8 cellular contexts compared by ENCODE assay signal in genomic region chr17:35315283-35315682, GRCh38. TPM values are rescaled to one million over a fixed set of nuclear protein-coding genes. Genes with fewer than 3 reads are reported as not detected.
DNase-seq lines count a peak whose midpoint lies in the region; ATAC-seq and TF ChIP-seq lines count a peak whose summit lies in the region.
"Had no signal": no experiment of that assay in that cellular context is flagged by ENCODE, and none has a peak within 500 bp of the region (broad histone marks: within the 10 kb centered on the region; RNA-seq: fewer than 3 reads in every experiment).

No MANE protein-coding gene starts in this region.

- H3K27me3 ChIP-seq in left ventricle myocardium inferior (ENCODE audit: low read depth): no peaks in the 10 kb centered on the region

- TF ChIP-seq CTCF in HEK293 (tag by site-specific recombination; IDR thresholded peaks at IDR 0.05): no peak
- no peak for TF ChIP-seq CTCF in left ventricle myocardium inferior (IDR thresholded peaks at IDR 0.05; ENCODE audit: borderline replicate concordance)

- CTCF ChIA-PET in HEK293 (lab: Yijun Ruan, JAX): interaction anchor here (0.6 to 11.4 kb wide), 4 partner anchors 212 to 473 kb away, joined by 3 to 236 read pairs (median 4); partner anchors contain the start of gene SLFN12L

- no peak for ATAC-seq in GM21529 (IDR thresholded peaks at IDR 0.05; ENCODE audit: unreplicated experiment)

- H3K9me3 ChIP-seq in HEK293 (ENCODE audit: control insufficient read depth, insufficient read depth, low read depth, low read length) (no peaks in the 10 kb centered on the region), left ventricle myocardium inferior (replicated peaks) (no peaks in the 10 kb centered on the region)

- no peak overlapping the region for H3K4me3 ChIP-seq in HEK293 (ENCODE audit: low read depth, low read length)
- no peak overlapping the region for H3K4me3 ChIP-seq in left ventricle myocardium inferior

- H3K4me1 ChIP-seq in HEK293 (ENCODE audit: control insufficient read depth, insufficient read depth, low read length) (no peaks in the 10 kb centered on the region), left ventricle myocardium inferior (peaks cover 37% of the 10 kb centered on the region)

- no peak overlapping the region for H3K27ac Mint-ChIP-seq in activated T-helper 1 cell treated with anti-CD3 and anti-CD28 coated beads, Interleukin-12 subunit alpha, Interleukin-12 subunit beta, Interleukin-2, Interleukin-4 antibody, amounts not matched to agents 30 ng/mL and 10 ng/mL and 1 ng/mL, durations not matched to agents 14 hours and 24 hours and 36 hours

- no peaks in the 10 kb centered on the region for H3K9me3 Mint-ChIP-seq in activated T-helper 1 cell treated with anti-CD3 and anti-CD28 coated beads, Interleukin-12 subunit alpha, Interleukin-12 subunit beta, Interleukin-2, Interleukin-4 antibody, amounts not matched to agents 30 ng/mL and 10 ng/mL and 1 ng/mL, durations not matched to agents 14 hours and 24 hours and 36 hours

- H3K36me3 Mint-ChIP-seq in activated T-helper 1 cell treated with anti-CD3 and anti-CD28 coated beads, Interleukin-12 subunit alpha, Interleukin-12 subunit beta, Interleukin-2, Interleukin-4 antibody, amounts not matched to agents 30 ng/mL and 10 ng/mL and 1 ng/mL, durations not matched to agents 14 hours and 24 hours and 36 hours (ENCODE audit: low read depth): peaks cover 4% of the 10 kb centered on the region

- H3K27me3 Mint-ChIP-seq in activated T-helper 1 cell treated with anti-CD3 and anti-CD28 coated beads, Interleukin-12 subunit alpha, Interleukin-12 subunit beta, Interleukin-2, Interleukin-4 antibody, amounts not matched to agents 30 ng/mL and 10 ng/mL and 1 ng/mL, durations not matched to agents 14 hours and 24 hours and 36 hours (ENCODE audit: insufficient read depth): no peaks in the 10 kb centered on the region

- intact Hi-C loops in activated T-helper 1 cell treated with anti-CD3 and anti-CD28 coated beads, Interleukin-12 subunit alpha, Interleukin-12 subunit beta, Interleukin-2, Interleukin-4 antibody, amounts not matched to agents 30 ng/mL and 10 ng/mL and 1 ng/mL, durations not matched to agents 14 hours and 24 hours and 36 hours (cut with micrococcal nuclease): no loop called here
- intact Hi-C loops in left ventricle myocardium inferior (cut with micrococcal nuclease): no loop called here

- POLR2A ChIA-PET in HEK293 (lab: Yijun Ruan, JAX): no interaction called here

- H3K27ac ChIP-seq in HEK293 (ENCODE audit: extremely low read depth, low read depth, low read length): no peak overlapping the region
- H3K27ac ChIP-seq in left ventricle myocardium inferior (replicated peaks): peak overlapping the region; percentile 88

- DNase-seq in activated T-helper 1 cell treated with anti-CD3 and anti-CD28 coated beads, Interleukin-12 subunit alpha, Interleukin-12 subunit beta, Interleukin-2, Interleukin-4 antibody, amounts not matched to agents 30 ng/mL and 10 ng/mL and 1 ng/mL, durations not matched to agents 14 hours and 24 hours and 36 hours (ENCODE audit: low spot score): no peak
- DNase-seq in left ventricle myocardium inferior (no peak), stromal cell of bone marrow (ENCODE audit: low read depth) (peak; percentile 90), nucleus accumbens (lab: John Stamatoyannopoulos, UW) (no peak), HuH-7.5 (ENCODE audit: low spot score) (no peak)
- DNase-seq: midbrain had no signal

- peaks cover 50% of the 10 kb centered on the region for H3K4me1 Mint-ChIP-seq in activated T-helper 1 cell treated with anti-CD3 and anti-CD28 coated beads, Interleukin-12 subunit alpha, Interleukin-12 subunit beta, Interleukin-2, Interleukin-4 antibody, amounts not matched to agents 30 ng/mL and 10 ng/mL and 1 ng/mL, durations not matched to agents 14 hours and 24 hours and 36 hours (ENCODE audit: low read depth)

- peak overlapping the region; percentile 48 for H3K4me3 Mint-ChIP-seq in activated T-helper 1 cell treated with anti-CD3 and anti-CD28 coated beads, Interleukin-12 subunit alpha, Interleukin-12 subunit beta, Interleukin-2, Interleukin-4 antibody, amounts not matched to agents 30 ng/mL and 10 ng/mL and 1 ng/mL, durations not matched to agents 14 hours and 24 hours and 36 hours

- H3K36me3 ChIP-seq in HEK293 (ENCODE audit: control insufficient read depth in 2 of 2, insufficient read depth in 1 of 2, low read length in 2 of 2) (no peaks in the 10 kb centered on the region), left ventricle myocardium inferior (no peaks in the 10 kb centered on the region)

TF ChIP-seq in HEK293, 187 proteins besides CTCF, POLR2A, EP300 and RAD21 (continues in another document):
- TF ChIP-seq ZBTB20 (tag by site-specific recombination; IDR thresholded peaks at IDR 0.05) (no peak), TSHZ1 (tag by site-specific recombination; IDR thresholded peaks at IDR 0.05; ENCODE audit: borderline replicate concordance) (no peak), ZNF555 (tag by site-specific recombination; conservative IDR thresholded peaks at IDR 0.05) (no peak), GFI1B (tag by site-specific recombination; IDR thresholded peaks at IDR 0.05) (no peak), ZBTB6 (tag by site-specific recombination; IDR thresholded peaks at IDR 0.05) (no peak), ZNF433 (tag by site-specific recombination; IDR thresholded peaks at IDR 0.05; ENCODE audit: low read depth) (no peak), SALL2 (tag by site-specific recombination; IDR thresholded peaks at IDR 0.05; ENCODE audit: borderline replicate concordance) (no peak), PATZ1 (tag by site-specific recombination; IDR thresholded peaks at IDR 0.05) (no peak), ZNF449 (tag by site-specific recombination; IDR thresholded peaks at IDR 0.05) (peak; percentile 36; the same call in 1 of the 2 replicates), KLF1 (tag by site-specific recombination; IDR thresholded peaks at IDR 0.05) (no peak)

RNA-seq across cellular contexts. Expression of gene SLFN11, which starts 58.1 kb away (rescaled TPM):
- total RNA-seq in activated T-helper 1 cell treated with anti-CD3 and anti-CD28 coated beads, Interleukin-12 subunit alpha, Interleukin-12 subunit beta, Interleukin-2, Interleukin-4 antibody, amounts not matched to agents 30 ng/mL and 10 ng/mL and 1 ng/mL, durations not matched to agents 14 hours and 24 hours and 36 hours: 70.8 and 76.0 TPM in 2 replicates
- total RNA-seq in left ventricle myocardium inferior: 15.1 TPM
